In the genomic region with DNA sequence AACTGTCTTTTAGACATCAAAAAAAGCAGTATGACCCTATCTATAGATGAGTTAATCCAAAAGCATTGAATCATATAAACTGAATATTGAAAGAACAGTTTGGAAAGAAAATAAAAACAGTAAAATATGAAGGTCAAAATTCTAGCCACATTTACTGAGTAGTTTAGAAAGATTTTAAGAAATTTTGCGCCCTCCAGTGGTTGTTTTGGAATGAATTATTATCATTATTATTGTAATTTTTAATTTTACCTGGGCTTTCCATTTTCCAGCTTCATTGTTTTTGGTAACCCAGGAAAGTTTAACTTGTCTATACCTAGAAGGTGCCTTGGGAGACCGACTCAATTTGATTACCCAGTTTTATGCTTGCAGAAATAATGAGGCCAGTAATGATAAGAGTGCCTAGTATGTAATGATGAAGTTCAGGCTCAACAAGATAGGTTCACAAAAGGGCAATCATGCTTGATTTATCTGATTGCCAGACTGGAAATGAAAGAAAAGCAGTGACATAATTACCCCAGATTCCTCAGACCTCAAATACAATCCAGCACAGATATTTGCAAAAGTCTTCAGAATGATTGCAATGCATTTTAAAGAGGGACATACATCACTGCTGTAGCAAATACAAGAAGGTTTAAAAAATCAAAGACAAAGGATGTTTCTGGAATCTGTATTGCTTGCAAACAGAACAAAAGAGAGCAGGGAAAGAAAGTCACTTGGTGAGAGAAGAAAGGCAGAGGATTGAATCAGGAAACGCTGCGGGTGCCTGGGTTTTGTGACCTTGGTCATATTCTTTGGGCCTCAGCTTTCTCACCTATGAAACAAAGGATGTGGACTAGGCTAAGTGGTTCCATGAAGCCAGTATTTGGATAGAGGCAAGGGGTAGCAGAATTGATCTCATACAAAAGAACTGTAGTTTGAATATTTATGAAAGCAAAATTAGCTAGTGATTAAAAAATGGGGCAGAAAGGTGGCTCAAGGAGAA, we compare ENCODE assay signal across 8 cellular contexts.
DNase-seq lines count a peak whose midpoint lies in the region; ATAC-seq and TF ChIP-seq lines count a peak whose summit lies in the region.

No MANE protein-coding gene starts in this region.

- TF ChIP-seq CTCF in MCF 10A (IDR thresholded peaks at IDR 0.05; ENCODE audit: unreplicated experiment) (peak; percentile 32), breast epithelium (IDR thresholded peaks at IDR 0.05) (peak in 1 of 3 donors; percentile 20), epithelial cell of proximal tubule (conservative IDR thresholded peaks at IDR 0.05; ENCODE audit: low read depth, low read length) (peak; percentile 42), tibial nerve (IDR thresholded peaks at IDR 0.05) (peak; percentile 8 to 52 (median 31))

- H3K9me3 ChIP-seq in breast epithelium, result no peaks in the 10 kb centered on the region
- H3K9me3 ChIP-seq in tibial nerve, result no peaks in the 10 kb centered on the region

- BruUV-seq in MCF 10A (replicated peaks; lab: Mats Ljungman, UMichigan), result no TSS peak

- H3K4me1 ChIP-seq in breast epithelium, result no peaks in the 10 kb centered on the region
- peaks cover 0 to 25% (median 0%) of the 10 kb centered on the region in 4 donors for H3K4me1 ChIP-seq in tibial nerve

- no peaks in the 10 kb centered on the region for H3K36me3 Mint-ChIP-seq in MCF 10A (ENCODE audit: insufficient read depth, unreplicated experiment)

- H3K4me3 ChIP-seq in breast epithelium (no peak overlapping the region), epithelial cell of proximal tubule (ENCODE audit: low read depth, low read length) (no peak overlapping the region), tibial nerve (no peak overlapping the region)

- ATAC-seq in HG02981 (IDR thresholded peaks at IDR 0.05; ENCODE audit: unreplicated experiment), result no peak
- ATAC-seq in GM21529 (IDR thresholded peaks at IDR 0.05; ENCODE audit: unreplicated experiment), result no peak

- POLR2A ChIA-PET in MCF 10A (lab: Yijun Ruan, JAX), result interaction anchor here (0.6 kb wide), 1 partner anchor 15 kb away, joined by 3 read pairs; no protein-coding TSS in a partner anchor

- no peaks in the 10 kb centered on the region for H3K27me3 Mint-ChIP-seq in MCF 10A (ENCODE audit: insufficient read depth, unreplicated experiment)

- no peaks in the 10 kb centered on the region for H3K9me3 Mint-ChIP-seq in MCF 10A (ENCODE audit: unreplicated experiment)

- intact Hi-C loops in MCF 10A (cut with micrococcal nuclease) (loop anchor here (1.0 to 5.0 kb wide), 3 partner anchors 152 to 385 kb away; no protein-coding TSS in a partner anchor), breast epithelium (cut with DNase I; ENCODE audit: low total_unique reads) (no loop called here)

- no peaks in the 10 kb centered on the region for H3K27me3 ChIP-seq in breast epithelium
- no peaks in the 10 kb centered on the region for H3K27me3 ChIP-seq in tibial nerve

- H3K27ac ChIP-seq in breast epithelium, result no peak overlapping the region
- no peak overlapping the region for H3K27ac ChIP-seq in tibial nerve

- H3K4me3 Mint-ChIP-seq in MCF 10A (ENCODE audit: unreplicated experiment), result no peak overlapping the region

- DNase-seq in MCF 10A (ENCODE audit: unreplicated experiment), result peak; percentile 45
- DNase-seq in breast epithelium (ENCODE audit: low spot score in 2 of 2), result no peak
- DNase-seq in NCI-H510A treated with DMSO at 0.1 percent for 48 hours (lab: John Stamatoyannopoulos, UW), result peak; percentile 8
- no peak for DNase-seq in epithelial cell of proximal tubule (ENCODE audit: low read depth)
- no peak for DNase-seq in tibial nerve (ENCODE audit: low spot score in 2 of 2)
- DNase-seq in activated effector memory CD4-positive, alpha-beta T cell treated with anti-CD3 and anti-CD28 coated beads, Interleukin-2, amount 50 U/mL, for 16 hours, result no peak

- no peaks in the 10 kb centered on the region for H3K4me1 Mint-ChIP-seq in MCF 10A (ENCODE audit: insufficient read depth, unreplicated experiment)

- H3K36me3 ChIP-seq in breast epithelium (no peaks in the 10 kb centered on the region), tibial nerve (no peaks in the 10 kb centered on the region)

- no peak for TF ChIP-seq POLR2A in breast epithelium (IDR thresholded peaks at IDR 0.05)
- no peak for TF ChIP-seq POLR2A in tibial nerve (IDR thresholded peaks at IDR 0.05)

- CTCF ChIA-PET in MCF 10A (lab: Yijun Ruan, JAX), result interaction anchor here (0.6 to 2.8 kb wide), 22 partner anchors 9 to 1197 kb away, joined by 3 to 30 read pairs (median 4); partner anchors contain the start of gene MAP2

- TF ChIP-seq EP300 in tibial nerve (IDR thresholded peaks at IDR 0.05), result no peak

- WGBS in tibial nerve, 2 donors, result 61 to 66% methylated on average over 4 of the region's 4 CpGs

- H3K27ac Mint-ChIP-seq in MCF 10A (ENCODE audit: low read depth, unreplicated experiment), result no peak overlapping the region

Comparison
In these comparisons a context has a peak if more than half of its experiments do, and no peak if none do; other contexts are left out.
1. DNase-seq: peak in MCF 10A (single experiment) and NCI-H510A treated with DMSO at 0.1 percent for 48 hours (single experiment); none in breast epithelium (0 of 2), epithelial cell of proximal tubule (single experiment), tibial nerve (0 of 2) and activated effector memory CD4-positive, alpha-beta T cell treated with anti-CD3 and anti-CD28 coated beads, Interleukin-2, amount 50 U/mL, for 16 hours (single experiment).